ENCODE assay signal across 16 cellular contexts in the genomic region with DNA sequence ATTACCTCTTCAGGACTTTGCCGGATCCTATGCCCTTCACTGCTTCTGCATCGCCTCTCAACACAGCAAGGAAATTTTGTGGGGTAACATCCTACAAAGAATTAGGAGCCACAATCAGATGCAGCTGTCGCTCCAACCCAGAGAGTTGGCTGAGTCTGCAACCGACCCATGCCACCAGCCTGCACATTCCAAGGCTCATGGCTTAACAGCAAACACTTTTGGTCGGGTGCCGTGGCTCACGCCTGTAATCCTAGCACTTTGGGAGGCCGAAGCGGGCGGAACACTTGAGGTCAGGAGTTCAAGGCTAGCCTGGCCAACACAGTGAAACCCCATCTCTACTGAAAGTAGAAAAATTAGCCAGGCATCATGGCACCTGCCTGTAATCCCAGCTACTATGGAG. TPM values are rescaled to one million over a fixed set of nuclear protein-coding genes. Genes with fewer than 3 reads are reported as not detected.
DNase-seq lines count a peak whose midpoint lies in the region; ATAC-seq and TF ChIP-seq lines count a peak whose summit lies in the region.
"Had no signal": no experiment of that assay in that cellular context is flagged by ENCODE, and none has a peak within 500 bp of the region (broad histone marks: within the 10 kb centered on the region; RNA-seq: fewer than 3 reads in every experiment).

No MANE protein-coding gene starts in this region.

- H3K9me3 ChIP-seq in psoas muscle: no peaks in the 10 kb centered on the region
- H3K9me3 ChIP-seq: HAP-1 had no signal

- DNase-seq in coronary artery (ENCODE audit: low spot score) (peak; percentile 41), fibroblast of gingiva (ENCODE audit: low read depth) (peak; percentile 19), psoas muscle (no peak), NCI-H2107 treated with DMSO at 0.1 percent for 48 hours (lab: John Stamatoyannopoulos, UW; ENCODE audit: unreplicated experiment) (no peak)
- DNase-seq in activated naive CD4-positive, alpha-beta T cell treated with anti-CD3 and anti-CD28 coated beads, Interleukin-2, amount 10 ng/mL, durations not matched to agents 7 days and 5 days: no peak
- DNase-seq: C1 segment of cervical spinal cord; Calu3; CD4-positive, alpha-beta memory T cell; COR-L47; DMS53; DMS79 treated with DMSO at 0.1 percent for 48 hours; GF-D8; GOT3; HFFc6 had no signal

- intact Hi-C loops in psoas muscle (cut with DNase I): no loop called here

- peaks cover 0 to 35% of the 10 kb centered on the region in 2 donors for H3K36me3 ChIP-seq in psoas muscle (ENCODE audit: insufficient read depth in 1 of 2, low read depth in 1 of 2)
- H3K36me3 ChIP-seq: HAP-1 had no signal

- ATAC-seq in psoas muscle (peak in 2 of 4 donors; percentile 51 to 55), HG02623 (IDR thresholded peaks at IDR 0.05; ENCODE audit: unreplicated experiment) (no peak)

- no peaks in the 10 kb centered on the region for H3K36me3 Mint-ChIP-seq in activated naive CD4-positive, alpha-beta T cell treated with anti-CD3 and anti-CD28 coated beads, Interleukin-2, amount 10 ng/mL, durations not matched to agents 7 days and 5 days
- H3K36me3 Mint-ChIP-seq: CD4-positive, alpha-beta memory T cell had no signal

- H3K4me3 Mint-ChIP-seq in activated naive CD4-positive, alpha-beta T cell treated with anti-CD3 and anti-CD28 coated beads, Interleukin-2, amount 10 ng/mL, durations not matched to agents 7 days and 5 days: no peak overlapping the region
- H3K4me3 Mint-ChIP-seq: CD4-positive, alpha-beta memory T cell; HFFc6 had no signal

- CTCF ChIA-PET in activated naive CD4-positive, alpha-beta T cell treated with anti-CD3 and anti-CD28 coated beads, Interleukin-2, amount 10 ng/mL, durations not matched to agents 7 days and 5 days (lab: Charles Lee): interaction anchor here (2.2 to 5.7 kb wide), 2 partner anchors 60 to 67 kb away, joined by 9 to 38 read pairs; no protein-coding TSS in a partner anchor

- H3K27me3 Mint-ChIP-seq in activated naive CD4-positive, alpha-beta T cell treated with anti-CD3 and anti-CD28 coated beads, Interleukin-2, amount 10 ng/mL, durations not matched to agents 7 days and 5 days: peaks cover 4% of the 10 kb centered on the region
- H3K27me3 Mint-ChIP-seq: CD4-positive, alpha-beta memory T cell had no signal

- H3K27ac Mint-ChIP-seq in activated naive CD4-positive, alpha-beta T cell treated with anti-CD3 and anti-CD28 coated beads, Interleukin-2, amount 10 ng/mL, durations not matched to agents 7 days and 5 days: no peak overlapping the region
- H3K27ac Mint-ChIP-seq: CD4-positive, alpha-beta memory T cell; HFFc6 had no signal

- H3K9me3 Mint-ChIP-seq in activated naive CD4-positive, alpha-beta T cell treated with anti-CD3 and anti-CD28 coated beads, Interleukin-2, amount 10 ng/mL, durations not matched to agents 7 days and 5 days: no peaks in the 10 kb centered on the region
- H3K9me3 Mint-ChIP-seq: CD4-positive, alpha-beta memory T cell; HFFc6 had no signal

- H3K27ac ChIP-seq in coronary artery (no peak overlapping the region), psoas muscle (peak overlapping the region; percentile 5)

- peaks cover 5% of the 10 kb centered on the region for H3K4me1 Mint-ChIP-seq in activated naive CD4-positive, alpha-beta T cell treated with anti-CD3 and anti-CD28 coated beads, Interleukin-2, amount 10 ng/mL, durations not matched to agents 7 days and 5 days

- H3K27me3 ChIP-seq in psoas muscle (ENCODE audit: insufficient read depth in 3 of 3, low read length in 2 of 3): no peaks in the 10 kb centered on the region

- no peaks in the 10 kb centered on the region for H3K4me1 ChIP-seq in psoas muscle
- H3K4me1 ChIP-seq: HAP-1 had no signal

- H3K4me3 ChIP-seq in coronary artery: no peak overlapping the region
- H3K4me3 ChIP-seq in psoas muscle: no peak overlapping the region
- H3K4me3 ChIP-seq: HAP-1 had no signal

- 34 to 55% (median 42%) methylated on average over 10 of the region's 10 CpGs for WGBS in psoas muscle, 3 donors

- TF ChIP-seq CTCF in coronary artery (IDR thresholded peaks at IDR 0.05) (no peak), psoas muscle (IDR thresholded peaks at IDR 0.05) (no peak)

RNA-seq across cellular contexts. Expression of gene LGMN, which starts 32.3 kb away (rescaled TPM):
- 10 to 100 TPM; 37.4 to 56.8 (median 55.5) TPM for total RNA-seq in psoas muscle
- 10 to 100 TPM; 27.2 to 49.3 (median 37.1) TPM for polyA plus RNA-seq in psoas muscle

Comparison
In these comparisons a context has a peak if more than half of its experiments do, and no peak if none do; other contexts are left out.
1. DNase-seq: peak in coronary artery (single experiment) and fibroblast of gingiva (single experiment); none in psoas muscle (0 of 2), activated naive CD4-positive, alpha-beta T cell treated with anti-CD3 and anti-CD28 coated beads, Interleukin-2, amount 10 ng/mL, durations not matched to agents 7 days and 5 days (single experiment) and NCI-H2107 treated with DMSO at 0.1 percent for 48 hours (single experiment).